8 cellular contexts compared by ENCODE assay signal in genomic region chr1:27959792-27960603, GRCh38. TPM values are rescaled to one million over a fixed set of nuclear protein-coding genes. Genes with fewer than 3 reads are reported as not detected.
DNase-seq lines count a peak whose midpoint lies in the region; ATAC-seq and TF ChIP-seq lines count a peak whose summit lies in the region.

TSS of gene XKR8 (plus strand) at chr1:27959973. CDS start at chr1:27960070, 97 bp downstream.

- peaks cover 0 to 2% (median 1%) of the 10 kb centered on the region in 3 donors for H3K27me3 Mint-ChIP-seq in CD14-positive monocyte (ENCODE audit: low read depth in 3 of 3)
- no peaks in the 10 kb centered on the region for H3K27me3 Mint-ChIP-seq in activated naive CD8-positive, alpha-beta T cell treated with anti-CD3 and anti-CD28 coated beads for 36 hours

- no peaks in the 10 kb centered on the region for H3K36me3 ChIP-seq in SK-N-MC (ENCODE audit: insufficient read depth, low read length)
- H3K36me3 ChIP-seq in upper lobe of left lung = peaks cover 2 to 17% (median 10%) of the 10 kb centered on the region in 4 donors

- H3K27me3 ChIP-seq in upper lobe of left lung = no peaks in the 10 kb centered on the region

- peak in 3 of 4 donors; percentile 42 to 86 (median 76) for TF ChIP-seq POLR2A in upper lobe of left lung (IDR thresholded peaks at IDR 0.05)

- 6 to 12% methylated on average over 13 to 17 of the region's 68 CpGs for WGBS in upper lobe of left lung, 2 donors

- H3K4me3 ChIP-seq in SK-N-MC (peak within 1 kb of the TSS; percentile 69), upper lobe of left lung (peak within 1 kb of the TSS; percentile 79 to 87 (median 81))

- no peak for TF ChIP-seq EP300 in upper lobe of left lung (IDR thresholded peaks at IDR 0.05)

- no peak within 1 kb of the TSS for H3K27ac ChIP-seq in SK-N-MC
- peak within 1 kb of the TSS; percentile 87 to 95 (median 94) for H3K27ac ChIP-seq in upper lobe of left lung

- H3K27ac Mint-ChIP-seq in CD14-positive monocyte = peak within 1 kb of the TSS; percentile 82 to 94 (median 93)
- H3K27ac Mint-ChIP-seq in activated naive CD8-positive, alpha-beta T cell treated with anti-CD3 and anti-CD28 coated beads for 36 hours = peak within 1 kb of the TSS; percentile 70

- H3K9me3 ChIP-seq in SK-N-MC (ENCODE audit: low read depth, low read length) (no peaks in the 10 kb centered on the region), upper lobe of left lung (no peaks in the 10 kb centered on the region)

- peaks cover 18 to 33% (median 24%) of the 10 kb centered on the region in 4 donors for H3K4me1 ChIP-seq in upper lobe of left lung

- peaks cover 0 to 3% (median 0%) of the 10 kb centered on the region in 7 donors for H3K9me3 Mint-ChIP-seq in CD14-positive monocyte
- no peaks in the 10 kb centered on the region for H3K9me3 Mint-ChIP-seq in activated naive CD8-positive, alpha-beta T cell treated with anti-CD3 and anti-CD28 coated beads for 36 hours

- H3K4me3 Mint-ChIP-seq in CD14-positive monocyte = peak within 1 kb of the TSS; percentile 84 to 87
- H3K4me3 Mint-ChIP-seq in activated naive CD8-positive, alpha-beta T cell treated with anti-CD3 and anti-CD28 coated beads for 36 hours = peak within 1 kb of the TSS; percentile 75

- H3K36me3 Mint-ChIP-seq in CD14-positive monocyte = peaks cover 21 to 25% of the 10 kb centered on the region in 2 donors
- no peaks in the 10 kb centered on the region for H3K36me3 Mint-ChIP-seq in activated naive CD8-positive, alpha-beta T cell treated with anti-CD3 and anti-CD28 coated beads for 36 hours

- H3K4me1 Mint-ChIP-seq in CD14-positive monocyte = peaks cover 32% of the 10 kb centered on the region
- H3K4me1 Mint-ChIP-seq in activated naive CD8-positive, alpha-beta T cell treated with anti-CD3 and anti-CD28 coated beads for 36 hours = peaks cover 15% of the 10 kb centered on the region

- intact Hi-C loops in CD14-positive monocyte (cut with micrococcal nuclease) = no loop called here
- intact Hi-C loops in Right ventricle myocardium inferior (cut with DNase I) = no loop called here
- intact Hi-C loops in posterior cingulate gyrus (cut with DNase I) = no loop called here

- DNase-seq in CD14-positive monocyte (ENCODE audit: low spot score) = peak; percentile 65
- peak; percentile 84 for DNase-seq in HPDE6-E6E7 (ENCODE audit: extremely low spot score)
- no peak for DNase-seq in SK-N-MC (ENCODE audit: low read depth, low spot score)
- DNase-seq in activated naive CD8-positive, alpha-beta T cell treated with anti-CD3 and anti-CD28 coated beads for 36 hours = peak; percentile 90
- peak; percentile 91 for DNase-seq in Right ventricle myocardium inferior (ENCODE audit: missing footprints)
- DNase-seq in posterior cingulate gyrus = peak; percentile 44 to 94 (median 64)
- peak; percentile 90 to 97 for DNase-seq in upper lobe of left lung

- TF ChIP-seq CTCF in CD14-positive monocyte (IDR thresholded peaks at IDR 0.05) (peak; percentile 55), upper lobe of left lung (IDR thresholded peaks at IDR 0.05) (peak; percentile 21 to 85 (median 73))

- H3K9ac ChIP-seq in SK-N-MC (ENCODE audit: insufficient read length) = peak within 1 kb of the TSS; percentile 57

- ATAC-seq in GM19395 (IDR thresholded peaks at IDR 0.05; ENCODE audit: unreplicated experiment) = peak; percentile 80
- ATAC-seq in Right ventricle myocardium inferior = peak; percentile 97
- peak; percentile 95 to 97 for ATAC-seq in upper lobe of left lung (ENCODE audit: low FRiP score in 2 of 2)

RNA-seq across cellular contexts. Expression of gene XKR8, which starts in this region (rescaled TPM):
- polyA plus RNA-seq in CD14-positive monocyte = 10 to 100 TPM; 25.9 to 36.7 TPM
- total RNA-seq in activated naive CD8-positive, alpha-beta T cell treated with anti-CD3 and anti-CD28 coated beads for 36 hours = 1 to 10 TPM; 4.1 to 4.4 TPM
- 6.2 TPM for total RNA-seq in Right ventricle myocardium inferior
- total RNA-seq in upper lobe of left lung = 10 to 100 TPM in 2 of 6 donors, 1 to 10 TPM in 4; 3.1 to 13.5 (median 8.6) TPM
